In the genomic region with DNA sequence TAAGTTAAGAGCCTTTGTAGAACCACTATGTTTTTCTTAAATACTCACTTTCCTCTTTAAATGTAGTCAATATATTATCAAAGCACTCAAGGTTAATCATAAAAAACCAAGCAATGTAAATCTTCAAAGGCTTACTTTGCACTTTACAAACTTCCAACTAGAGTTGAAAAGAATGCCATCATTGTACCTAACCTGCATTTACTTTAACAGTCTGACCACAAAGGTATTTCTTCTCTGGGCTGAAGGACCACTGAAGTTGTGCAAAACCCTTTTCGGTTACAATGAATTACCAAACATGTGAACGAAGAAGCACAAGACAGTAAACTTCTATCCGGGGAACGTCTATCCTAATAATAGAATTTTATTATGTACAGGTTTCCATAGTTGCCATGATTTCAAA, we compare ENCODE assay signal across 1 cellular context.
TF ChIP-seq lines count a peak whose summit lies in the region.

No MANE protein-coding gene starts in this region.

TF ChIP-seq in HepG2, 621 proteins besides CTCF, POLR2A, EP300 and RAD21 (continued from another document and continues in another):
- TF ChIP-seq, protein P1, sequence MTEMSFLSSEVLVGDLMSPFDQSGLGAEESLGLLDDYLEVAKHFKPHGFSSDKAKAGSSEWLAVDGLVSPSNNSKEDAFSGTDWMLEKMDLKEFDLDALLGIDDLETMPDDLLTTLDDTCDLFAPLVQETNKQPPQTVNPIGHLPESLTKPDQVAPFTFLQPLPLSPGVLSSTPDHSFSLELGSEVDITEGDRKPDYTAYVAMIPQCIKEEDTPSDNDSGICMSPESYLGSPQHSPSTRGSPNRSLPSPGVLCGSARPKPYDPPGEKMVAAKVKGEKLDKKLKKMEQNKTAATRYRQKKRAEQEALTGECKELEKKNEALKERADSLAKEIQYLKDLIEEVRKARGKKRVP (CRISPR knock-in tag; IDR thresholded peaks at IDR 0.05) = peak in 1 of 2 experiments; percentile 63; a peak in 1 of 4 replicates
- no peak for TF ChIP-seq ZNF790 (CRISPR knock-in tag; IDR thresholded peaks at IDR 0.05; ENCODE audit: borderline replicate concordance)
- TF ChIP-seq ZNF75D (CRISPR knock-in tag; IDR thresholded peaks at IDR 0.05; ENCODE audit: borderline replicate concordance) = no peak
- TF ChIP-seq, protein P2, sequence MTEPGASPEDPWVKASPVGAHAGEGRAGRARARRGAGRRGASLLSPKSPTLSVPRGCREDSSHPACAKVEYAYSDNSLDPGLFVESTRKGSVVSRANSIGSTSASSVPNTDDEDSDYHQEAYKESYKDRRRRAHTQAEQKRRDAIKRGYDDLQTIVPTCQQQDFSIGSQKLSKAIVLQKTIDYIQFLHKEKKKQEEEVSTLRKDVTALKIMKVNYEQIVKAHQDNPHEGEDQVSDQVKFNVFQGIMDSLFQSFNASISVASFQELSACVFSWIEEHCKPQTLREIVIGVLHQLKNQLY (CRISPR knock-in tag; IDR thresholded peaks at IDR 0.05) = peak; percentile 67
- peak; percentile 43; the same call in 1 of the 2 replicates for TF ChIP-seq TAF1 (CRISPR knock-in tag; IDR thresholded peaks at IDR 0.05)
- TF ChIP-seq TBX3 (IDR thresholded peaks at IDR 0.05; ENCODE audit: borderline replicate concordance) = peak; percentile 61; the same call in 1 of the 2 replicates
- TF ChIP-seq, protein P3, sequence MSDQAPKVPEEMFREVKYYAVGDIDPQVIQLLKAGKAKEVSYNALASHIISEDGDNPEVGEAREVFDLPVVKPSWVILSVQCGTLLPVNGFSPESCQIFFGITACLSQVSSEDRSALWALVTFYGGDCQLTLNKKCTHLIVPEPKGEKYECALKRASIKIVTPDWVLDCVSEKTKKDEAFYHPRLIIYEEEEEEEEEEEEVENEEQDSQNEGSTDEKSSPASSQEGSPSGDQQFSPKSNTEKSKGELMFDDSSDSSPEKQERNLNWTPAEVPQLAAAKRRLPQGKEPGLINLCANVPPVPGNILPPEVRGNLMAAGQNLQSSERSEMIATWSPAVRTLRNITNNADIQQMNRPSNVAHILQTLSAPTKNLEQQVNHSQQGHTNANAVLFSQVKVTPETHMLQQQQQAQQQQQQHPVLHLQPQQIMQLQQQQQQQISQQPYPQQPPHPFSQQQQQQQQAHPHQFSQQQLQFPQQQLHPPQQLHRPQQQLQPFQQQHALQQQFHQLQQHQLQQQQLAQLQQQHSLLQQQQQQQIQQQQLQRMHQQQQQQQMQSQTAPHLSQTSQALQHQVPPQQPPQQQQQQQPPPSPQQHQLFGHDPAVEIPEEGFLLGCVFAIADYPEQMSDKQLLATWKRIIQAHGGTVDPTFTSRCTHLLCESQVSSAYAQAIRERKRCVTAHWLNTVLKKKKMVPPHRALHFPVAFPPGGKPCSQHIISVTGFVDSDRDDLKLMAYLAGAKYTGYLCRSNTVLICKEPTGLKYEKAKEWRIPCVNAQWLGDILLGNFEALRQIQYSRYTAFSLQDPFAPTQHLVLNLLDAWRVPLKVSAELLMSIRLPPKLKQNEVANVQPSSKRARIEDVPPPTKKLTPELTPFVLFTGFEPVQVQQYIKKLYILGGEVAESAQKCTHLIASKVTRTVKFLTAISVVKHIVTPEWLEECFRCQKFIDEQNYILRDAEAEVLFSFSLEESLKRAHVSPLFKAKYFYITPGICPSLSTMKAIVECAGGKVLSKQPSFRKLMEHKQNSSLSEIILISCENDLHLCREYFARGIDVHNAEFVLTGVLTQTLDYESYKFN (CRISPR knock-in tag; conservative IDR thresholded peaks at IDR 0.05) = peak; percentile 77
- TF ChIP-seq HHEX (CRISPR knock-in tag; IDR thresholded peaks at IDR 0.05) = peak; percentile 41; the same call in 1 of the 2 replicates
- TF ChIP-seq, protein P4, sequence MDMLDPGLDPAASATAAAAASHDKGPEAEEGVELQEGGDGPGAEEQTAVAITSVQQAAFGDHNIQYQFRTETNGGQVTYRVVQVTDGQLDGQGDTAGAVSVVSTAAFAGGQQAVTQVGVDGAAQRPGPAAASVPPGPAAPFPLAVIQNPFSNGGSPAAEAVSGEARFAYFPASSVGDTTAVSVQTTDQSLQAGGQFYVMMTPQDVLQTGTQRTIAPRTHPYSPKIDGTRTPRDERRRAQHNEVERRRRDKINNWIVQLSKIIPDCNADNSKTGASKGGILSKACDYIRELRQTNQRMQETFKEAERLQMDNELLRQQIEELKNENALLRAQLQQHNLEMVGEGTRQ (IDR thresholded peaks at IDR 0.05; ENCODE audit: low read depth, low read length) = no peak
- TF ChIP-seq, protein P4 (CRISPR knock-in tag; IDR thresholded peaks at IDR 0.05; ENCODE audit: borderline replicate concordance) = no peak
- 0 out of 2 replicates have a peak, but pooled peaks have one; percentile 22 for TF ChIP-seq KDM1A (CRISPR knock-in tag; IDR thresholded peaks at IDR 0.05)
- TF ChIP-seq, protein P5, sequence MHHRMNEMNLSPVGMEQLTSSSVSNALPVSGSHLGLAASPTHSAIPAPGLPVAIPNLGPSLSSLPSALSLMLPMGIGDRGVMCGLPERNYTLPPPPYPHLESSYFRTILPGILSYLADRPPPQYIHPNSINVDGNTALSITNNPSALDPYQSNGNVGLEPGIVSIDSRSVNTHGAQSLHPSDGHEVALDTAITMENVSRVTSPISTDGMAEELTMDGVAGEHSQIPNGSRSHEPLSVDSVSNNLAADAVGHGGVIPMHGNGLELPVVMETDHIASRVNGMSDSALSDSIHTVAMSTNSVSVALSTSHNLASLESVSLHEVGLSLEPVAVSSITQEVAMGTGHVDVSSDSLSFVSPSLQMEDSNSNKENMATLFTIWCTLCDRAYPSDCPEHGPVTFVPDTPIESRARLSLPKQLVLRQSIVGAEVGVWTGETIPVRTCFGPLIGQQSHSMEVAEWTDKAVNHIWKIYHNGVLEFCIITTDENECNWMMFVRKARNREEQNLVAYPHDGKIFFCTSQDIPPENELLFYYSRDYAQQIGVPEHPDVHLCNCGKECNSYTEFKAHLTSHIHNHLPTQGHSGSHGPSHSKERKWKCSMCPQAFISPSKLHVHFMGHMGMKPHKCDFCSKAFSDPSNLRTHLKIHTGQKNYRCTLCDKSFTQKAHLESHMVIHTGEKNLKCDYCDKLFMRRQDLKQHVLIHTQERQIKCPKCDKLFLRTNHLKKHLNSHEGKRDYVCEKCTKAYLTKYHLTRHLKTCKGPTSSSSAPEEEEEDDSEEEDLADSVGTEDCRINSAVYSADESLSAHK (CRISPR knock-in tag; IDR thresholded peaks at IDR 0.05; ENCODE audit: borderline replicate concordance) = no peak
- TF ChIP-seq, protein P6, sequence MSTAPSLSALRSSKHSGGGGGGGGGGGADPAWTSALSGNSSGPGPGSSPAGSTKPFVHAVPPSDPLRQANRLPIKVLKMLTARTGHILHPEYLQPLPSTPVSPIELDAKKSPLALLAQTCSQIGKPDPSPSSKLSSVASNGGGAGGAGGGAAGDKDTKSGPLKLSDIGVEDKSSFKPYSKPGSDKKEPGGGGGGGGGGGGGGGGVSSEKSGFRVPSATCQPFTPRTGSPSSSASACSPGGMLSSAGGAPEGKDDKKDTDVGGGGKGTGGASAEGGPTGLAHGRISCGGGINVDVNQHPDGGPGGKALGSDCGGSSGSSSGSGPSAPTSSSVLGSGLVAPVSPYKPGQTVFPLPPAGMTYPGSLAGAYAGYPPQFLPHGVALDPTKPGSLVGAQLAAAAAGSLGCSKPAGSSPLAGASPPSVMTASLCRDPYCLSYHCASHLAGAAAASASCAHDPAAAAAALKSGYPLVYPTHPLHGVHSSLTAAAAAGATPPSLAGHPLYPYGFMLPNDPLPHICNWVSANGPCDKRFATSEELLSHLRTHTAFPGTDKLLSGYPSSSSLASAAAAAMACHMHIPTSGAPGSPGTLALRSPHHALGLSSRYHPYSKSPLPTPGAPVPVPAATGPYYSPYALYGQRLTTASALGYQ (CRISPR knock-in tag; IDR thresholded peaks at IDR 0.05) = no peak; the same call in 1 of the 2 replicates
- TF ChIP-seq, protein P7, sequence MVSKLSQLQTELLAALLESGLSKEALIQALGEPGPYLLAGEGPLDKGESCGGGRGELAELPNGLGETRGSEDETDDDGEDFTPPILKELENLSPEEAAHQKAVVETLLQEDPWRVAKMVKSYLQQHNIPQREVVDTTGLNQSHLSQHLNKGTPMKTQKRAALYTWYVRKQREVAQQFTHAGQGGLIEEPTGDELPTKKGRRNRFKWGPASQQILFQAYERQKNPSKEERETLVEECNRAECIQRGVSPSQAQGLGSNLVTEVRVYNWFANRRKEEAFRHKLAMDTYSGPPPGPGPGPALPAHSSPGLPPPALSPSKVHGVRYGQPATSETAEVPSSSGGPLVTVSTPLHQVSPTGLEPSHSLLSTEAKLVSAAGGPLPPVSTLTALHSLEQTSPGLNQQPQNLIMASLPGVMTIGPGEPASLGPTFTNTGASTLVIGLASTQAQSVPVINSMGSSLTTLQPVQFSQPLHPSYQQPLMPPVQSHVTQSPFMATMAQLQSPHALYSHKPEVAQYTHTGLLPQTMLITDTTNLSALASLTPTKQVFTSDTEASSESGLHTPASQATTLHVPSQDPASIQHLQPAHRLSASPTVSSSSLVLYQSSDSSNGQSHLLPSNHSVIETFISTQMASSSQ (IDR thresholded peaks at IDR 0.05; ENCODE audit: low read depth) = no peak
- TF ChIP-seq, protein P7 (CRISPR knock-in tag; IDR thresholded peaks at IDR 0.05; ENCODE audit: borderline replicate concordance) = peak; percentile 75; the same call in 1 of the 2 replicates
- TF ChIP-seq, protein P8, sequence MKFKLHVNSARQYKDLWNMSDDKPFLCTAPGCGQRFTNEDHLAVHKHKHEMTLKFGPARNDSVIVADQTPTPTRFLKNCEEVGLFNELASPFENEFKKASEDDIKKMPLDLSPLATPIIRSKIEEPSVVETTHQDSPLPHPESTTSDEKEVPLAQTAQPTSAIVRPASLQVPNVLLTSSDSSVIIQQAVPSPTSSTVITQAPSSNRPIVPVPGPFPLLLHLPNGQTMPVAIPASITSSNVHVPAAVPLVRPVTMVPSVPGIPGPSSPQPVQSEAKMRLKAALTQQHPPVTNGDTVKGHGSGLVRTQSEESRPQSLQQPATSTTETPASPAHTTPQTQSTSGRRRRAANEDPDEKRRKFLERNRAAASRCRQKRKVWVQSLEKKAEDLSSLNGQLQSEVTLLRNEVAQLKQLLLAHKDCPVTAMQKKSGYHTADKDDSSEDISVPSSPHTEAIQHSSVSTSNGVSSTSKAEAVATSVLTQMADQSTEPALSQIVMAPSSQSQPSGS (CRISPR knock-in tag; IDR thresholded peaks at IDR 0.05) = peak; percentile 57; the same call in 1 of the 2 replicates
- TF ChIP-seq ISL2 (CRISPR knock-in tag; IDR thresholded peaks at IDR 0.05) = peak; percentile 98
- no peak for TF ChIP-seq TMF1 (CRISPR knock-in tag; IDR thresholded peaks at IDR 0.05; ENCODE audit: low read depth)
- peak; percentile 81 for TF ChIP-seq TEAD3 (CRISPR knock-in tag; optimal IDR thresholded peaks at IDR 0.05; ENCODE audit: borderline replicate concordance)
- TF ChIP-seq FOXK1 (CRISPR knock-in tag; IDR thresholded peaks at IDR 0.05; ENCODE audit: borderline replicate concordance, low read depth) = no peak
- 0 out of 2 replicates have a peak, but pooled peaks have one; percentile 46 for TF ChIP-seq ZKSCAN8 (CRISPR knock-in tag; IDR thresholded peaks at IDR 0.05; ENCODE audit: borderline replicate concordance)
- peak; percentile 63 for TF ChIP-seq MED1 (CRISPR knock-in tag; IDR thresholded peaks at IDR 0.05)
- TF ChIP-seq, protein P9, sequence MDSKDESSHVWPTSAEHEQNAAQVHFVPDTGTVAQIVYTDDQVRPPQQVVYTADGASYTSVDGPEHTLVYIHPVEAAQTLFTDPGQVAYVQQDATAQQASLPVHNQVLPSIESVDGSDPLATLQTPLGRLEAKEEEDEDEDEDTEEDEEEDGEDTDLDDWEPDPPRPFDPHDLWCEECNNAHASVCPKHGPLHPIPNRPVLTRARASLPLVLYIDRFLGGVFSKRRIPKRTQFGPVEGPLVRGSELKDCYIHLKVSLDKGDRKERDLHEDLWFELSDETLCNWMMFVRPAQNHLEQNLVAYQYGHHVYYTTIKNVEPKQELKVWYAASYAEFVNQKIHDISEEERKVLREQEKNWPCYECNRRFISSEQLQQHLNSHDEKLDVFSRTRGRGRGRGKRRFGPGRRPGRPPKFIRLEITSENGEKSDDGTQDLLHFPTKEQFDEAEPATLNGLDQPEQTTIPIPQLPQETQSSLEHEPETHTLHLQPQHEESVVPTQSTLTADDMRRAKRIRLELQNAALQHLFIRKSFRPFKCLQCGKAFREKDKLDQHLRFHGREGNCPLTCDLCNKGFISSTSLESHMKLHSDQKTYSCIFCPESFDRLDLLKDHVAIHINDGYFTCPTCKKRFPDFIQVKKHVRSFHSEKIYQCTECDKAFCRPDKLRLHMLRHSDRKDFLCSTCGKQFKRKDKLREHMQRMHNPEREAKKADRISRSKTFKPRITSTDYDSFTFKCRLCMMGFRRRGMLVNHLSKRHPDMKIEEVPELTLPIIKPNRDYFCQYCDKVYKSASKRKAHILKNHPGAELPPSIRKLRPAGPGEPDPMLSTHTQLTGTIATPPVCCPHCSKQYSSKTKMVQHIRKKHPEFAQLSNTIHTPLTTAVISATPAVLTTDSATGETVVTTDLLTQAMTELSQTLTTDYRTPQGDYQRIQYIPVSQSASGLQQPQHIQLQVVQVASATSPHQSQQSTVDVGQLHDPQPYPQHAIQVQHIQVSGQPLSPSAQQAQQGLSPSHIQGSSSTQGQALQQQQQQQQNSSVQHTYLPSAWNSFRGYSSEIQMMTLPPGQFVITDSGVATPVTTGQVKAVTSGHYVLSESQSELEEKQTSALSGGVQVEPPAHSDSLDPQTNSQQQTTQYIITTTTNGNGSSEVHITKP (CRISPR knock-in tag; IDR thresholded peaks at IDR 0.05; ENCODE audit: low read depth) = no peak
- TF ChIP-seq KDM5B (CRISPR knock-in tag; IDR thresholded peaks at IDR 0.05; ENCODE audit: borderline replicate concordance) = no peak
- no peak for TF ChIP-seq PAF1 (CRISPR knock-in tag; IDR thresholded peaks at IDR 0.05)
- TF ChIP-seq ZNF552 (CRISPR knock-in tag; IDR thresholded peaks at IDR 0.05; ENCODE audit: borderline replicate concordance) = no peak
- peak; percentile 48; the same call in 1 of the 2 replicates for TF ChIP-seq HNF4G (IDR thresholded peaks at IDR 0.05; ENCODE audit: borderline replicate concordance, low read depth, low read length)
- TF ChIP-seq HNF4G (CRISPR knock-in tag; IDR thresholded peaks at IDR 0.05; ENCODE audit: borderline replicate concordance, low read depth) = no peak
- no peak for TF ChIP-seq FOXA1 (IDR thresholded peaks at IDR 0.05)
- TF ChIP-seq FOXA1 (CRISPR knock-in tag; IDR thresholded peaks at IDR 0.05) = peak; percentile 69
